Comparison of ENCODE assay signal across 13 cellular contexts in genomic region chr4:123449362-123449761, GRCh38. TPM values are rescaled to one million over a fixed set of nuclear protein-coding genes. Genes with fewer than 3 reads are reported as not detected.
DNase-seq lines count a peak whose midpoint lies in the region; ATAC-seq, FAIRE-seq and TF ChIP-seq lines count a peak whose summit lies in the region.
"Had no signal": no experiment of that assay in that cellular context is flagged by ENCODE, and none has a peak within 500 bp of the region (broad histone marks: within the 10 kb centered on the region; RNA-seq: fewer than 3 reads in every experiment).

No MANE protein-coding gene starts in this region.

- peak; percentile 2 for ATAC-seq in GM21360 (IDR thresholded peaks at IDR 0.05; ENCODE audit: unreplicated experiment)

- H3K79me2 ChIP-seq in Loucy (ENCODE audit: insufficient read depth, low read length) = no peaks in the 10 kb centered on the region

- H3K4me2 ChIP-seq in Loucy (ENCODE audit: low read depth, low read length, poor library complexity, severe bottlenecking) = peak overlapping the region; percentile 13

- H3K27me3 ChIP-seq in Loucy (ENCODE audit: insufficient read depth, low read length, poor library complexity, severe bottlenecking) (no peaks in the 10 kb centered on the region), tibial artery (no peaks in the 10 kb centered on the region), left ventricle myocardium inferior (ENCODE audit: low read depth) (no peaks in the 10 kb centered on the region)
- H3K27me3 ChIP-seq: dorsolateral prefrontal cortex had no signal

- DNase-seq in GM12891 (ENCODE audit: insufficient read length, low spot score) (no peak), iris pigment epithelial cell (ENCODE audit: low read depth) (peak; percentile 23), H4 (ENCODE audit: low spot score) (no peak), tibial artery (no peak), NCI-H187 (lab: John Stamatoyannopoulos, UW) (no peak), left ventricle myocardium inferior (no peak)
- DNase-seq: activated CD8-positive, alpha-beta memory T cell treated with anti-CD3 and anti-CD28 coated beads, Interleukin-2, amount 50 U/mL, for 48 hours; DND-41; dorsolateral prefrontal cortex; NCI-H510A; stimulated activated CD4-positive, alpha-beta T cell treated with anti-CD3 and anti-CD28 coated beads, Interleukin-1b, Interleukin-23, amount 100 ng/mL, for 48 hours had no signal

- H4K20me1 ChIP-seq in Loucy (ENCODE audit: insufficient read depth, low read length, poor library complexity, severe bottlenecking) = no peaks in the 10 kb centered on the region

- no peaks in the 10 kb centered on the region for H3F3A ChIP-seq in Loucy (ENCODE audit: low read depth)

- H3K4me1 ChIP-seq in Loucy (ENCODE audit: insufficient read depth, low read length, poor library complexity, severe bottlenecking) (peaks cover 25% of the 10 kb centered on the region), tibial artery (no peaks in the 10 kb centered on the region), left ventricle myocardium inferior (peaks cover 4% of the 10 kb centered on the region)

- intact Hi-C loops in tibial artery (cut with DNase I; ENCODE audit: low total_unique reads) (no loop called here), left ventricle myocardium inferior (cut with micrococcal nuclease) (no loop called here)

- H3K9me2 ChIP-seq in Loucy (replicated peaks; ENCODE audit: low read depth, low read length) = no peaks in the 10 kb centered on the region

- H3K27ac ChIP-seq in tibial artery = no peak overlapping the region
- no peak overlapping the region for H3K27ac ChIP-seq in left ventricle myocardium inferior (replicated peaks)
- H3K27ac ChIP-seq: dorsolateral prefrontal cortex had no signal

- no peak for TF ChIP-seq POLR2A in GM12891 (IDR thresholded peaks at IDR 0.05; ENCODE audit: low read depth, low read length)

- H3K9ac ChIP-seq in Loucy (ENCODE audit: low read depth, low read length, poor library complexity, severe bottlenecking) = no peak overlapping the region

- TF ChIP-seq CTCF in Loucy (conservative IDR thresholded peaks at IDR 0.05; ENCODE audit: low read length) (no peak), tibial artery (IDR thresholded peaks at IDR 0.05) (no peak), left ventricle myocardium inferior (IDR thresholded peaks at IDR 0.05; ENCODE audit: borderline replicate concordance) (no peak)

- FAIRE-seq in GM12891 (lab: Jason Lieb, UNC) = peak; percentile 16

- H3K36me3 ChIP-seq in Loucy (ENCODE audit: insufficient read depth, low read length) (no peaks in the 10 kb centered on the region), tibial artery (no peaks in the 10 kb centered on the region), left ventricle myocardium inferior (no peaks in the 10 kb centered on the region)

- H3K9me3 ChIP-seq in Loucy (ENCODE audit: insufficient read depth, low read depth, low read length) = no peaks in the 10 kb centered on the region
- H3K9me3 ChIP-seq in tibial artery = no peaks in the 10 kb centered on the region
- no peaks in the 10 kb centered on the region for H3K9me3 ChIP-seq in left ventricle myocardium inferior (replicated peaks)

- H3K4me3 ChIP-seq in Loucy (ENCODE audit: low read length, poor library complexity, severe bottlenecking) (no peak overlapping the region), tibial artery (no peak overlapping the region), left ventricle myocardium inferior (no peak overlapping the region)
- H3K4me3 ChIP-seq: dorsolateral prefrontal cortex had no signal

- no peak overlapping the region for H2AFZ ChIP-seq in Loucy (ENCODE audit: low read length)

TF ChIP-seq in GM12891, 5 proteins besides CTCF, POLR2A, EP300 and RAD21:
- no peak for TF ChIP-seq POLR2AphosphoS5 (IDR thresholded peaks at IDR 0.05; ENCODE audit: low read depth, low read length)
- TF ChIP-seq TAF1 (IDR thresholded peaks at IDR 0.05; ENCODE audit: low read depth, low read length) = no peak

RNA-seq across cellular contexts. Expression of gene SPRY1, which starts 52.8 kb away (rescaled TPM):
- polyA plus RNA-seq in GM12891 (2012; ENCODE audit: low read depth, missing spikeins) = 0.28 TPM
- 1.3 and 2.6 TPM in 2 replicates for total RNA-seq in H4 (2014; rRNA removed; shearing (Covaris generic))
- total RNA-seq in left ventricle myocardium inferior = 39.7 TPM

Comparison
In these comparisons a context has a peak if more than half of its experiments do, and no peak if none do; other contexts are left out.
1. RNA of gene SPRY1, which starts 52.8 kb away (total RNA-seq): 39.7 TPM in left ventricle myocardium inferior (single experiment); 1.3 to 2.6 TPM in H4; every median in the first group is over 10 times any median in the second.